Comparison of ENCODE assay signal across 9 cellular contexts in the genomic region with DNA sequence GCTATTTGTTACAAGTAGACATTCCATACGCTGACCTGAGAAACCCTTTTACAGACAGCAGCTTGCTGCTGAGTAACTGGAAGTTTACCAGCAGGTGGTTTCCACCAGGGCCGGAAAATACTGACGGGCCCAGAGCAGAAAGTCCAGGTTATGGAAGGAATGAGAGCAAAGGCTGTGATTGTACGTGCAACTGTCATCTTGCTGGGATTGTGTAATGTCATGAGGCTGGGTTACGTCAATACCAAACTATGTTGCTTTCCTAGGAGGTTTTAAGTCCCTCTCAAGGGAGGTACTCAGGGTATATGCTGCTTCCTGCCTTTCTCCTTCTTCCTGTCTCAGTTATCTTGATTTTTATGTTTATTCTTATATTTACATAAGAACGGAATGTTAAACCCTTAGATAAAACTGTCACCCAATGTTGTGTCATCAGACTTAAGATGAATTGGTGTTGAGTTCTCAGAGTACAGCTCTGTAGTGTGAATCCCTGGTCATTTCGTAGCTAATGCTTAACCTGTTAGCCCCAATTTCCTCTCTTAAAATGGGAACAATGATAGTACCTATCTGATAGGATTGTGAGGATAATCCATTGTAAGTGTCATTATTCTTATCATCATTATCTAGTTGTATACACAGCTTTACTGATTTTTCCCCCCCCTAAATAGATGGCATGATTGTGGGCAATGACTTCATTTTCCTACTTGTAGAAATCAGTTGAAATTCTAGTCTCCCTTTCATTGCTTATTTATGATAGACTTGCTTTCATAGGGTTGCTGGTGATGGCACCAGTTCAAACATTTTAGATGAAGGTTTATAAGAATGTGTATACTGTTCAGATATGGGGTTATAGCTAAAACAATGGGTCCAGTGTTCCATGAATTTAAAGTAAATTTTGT.
A peak's percentile ranks its signal among the peaks of the same experiment; 100 is the strongest.
DNase-seq lines count a peak whose midpoint lies in the region; ATAC-seq and TF ChIP-seq lines count a peak whose summit lies in the region.
"Had no signal": no experiment of that assay in that cellular context is flagged by ENCODE, and none has a peak within 500 bp of the region (broad histone marks: within the 10 kb centered on the region; RNA-seq: fewer than 3 reads in every experiment).

No MANE protein-coding gene starts in this region.

- TF ChIP-seq POLR2A in body of pancreas (IDR thresholded peaks at IDR 0.05) = peak in 2 of 3 donors; percentile 19 to 25

- H3K36me3 ChIP-seq in body of pancreas (replicated peaks in 1 of 2; ENCODE audit: insufficient read depth in 1 of 2, low read depth in 2 of 2) (no peaks in the 10 kb centered on the region), upper lobe of right lung (no peaks in the 10 kb centered on the region)

- H3K27me3 Mint-ChIP-seq in activated T-cell treated with anti-CD3 and anti-CD28 coated beads, Interleukin-2, amount 50 U/mL, for 72 hours (ENCODE audit: low read depth) = no peaks in the 10 kb centered on the region
- H3K27me3 Mint-ChIP-seq in activated CD8-positive, alpha-beta T cell treated with anti-CD3 and anti-CD28 coated beads, Interleukin-2, amount 10 ng/mL, durations not matched to agents 7 days and 5 days (ENCODE audit: low read depth) = no peaks in the 10 kb centered on the region

- WGBS in body of pancreas, 2 donors = 8 to 11% methylated on average over 5 to 7 of the region's 7 CpGs

- H3K27me3 ChIP-seq in body of pancreas (no peaks in the 10 kb centered on the region), upper lobe of right lung (no peaks in the 10 kb centered on the region)

- H3K9me3 Mint-ChIP-seq in activated T-cell treated with anti-CD3 and anti-CD28 coated beads, Interleukin-2, amount 50 U/mL, for 72 hours = no peaks in the 10 kb centered on the region
- H3K9me3 Mint-ChIP-seq in activated CD8-positive, alpha-beta T cell treated with anti-CD3 and anti-CD28 coated beads, Interleukin-2, amount 10 ng/mL, durations not matched to agents 7 days and 5 days (ENCODE audit: insufficient read depth) = no peaks in the 10 kb centered on the region

- CTCF ChIA-PET in activated CD8-positive, alpha-beta T cell treated with anti-CD3 and anti-CD28 coated beads, Interleukin-2, amount 10 ng/mL, durations not matched to agents 7 days and 5 days (lab: Charles Lee) = interaction anchor here (1.2 to 2.1 kb wide), 3 partner anchors 9 to 192 kb away, joined by 4 to 7 read pairs (median 6); no protein-coding TSS in a partner anchor

- intact Hi-C loops in body of pancreas (cut with DNase I) = no loop called here
- intact Hi-C loops in upper lobe of right lung (cut with DNase I) = no loop called here

- H3K27ac Mint-ChIP-seq in activated T-cell treated with anti-CD3 and anti-CD28 coated beads, Interleukin-2, amount 50 U/mL, for 72 hours = peak overlapping the region; percentile 79
- H3K27ac Mint-ChIP-seq in activated CD8-positive, alpha-beta T cell treated with anti-CD3 and anti-CD28 coated beads, Interleukin-2, amount 10 ng/mL, durations not matched to agents 7 days and 5 days = no peak overlapping the region

- H3K4me3 ChIP-seq in body of pancreas (no peak overlapping the region), upper lobe of right lung (no peak overlapping the region)

- H3K9me3 ChIP-seq in body of pancreas = no peaks in the 10 kb centered on the region
- H3K9me3 ChIP-seq in upper lobe of right lung = no peaks in the 10 kb centered on the region

- no peaks in the 10 kb centered on the region for H3K36me3 Mint-ChIP-seq in activated T-cell treated with anti-CD3 and anti-CD28 coated beads, Interleukin-2, amount 50 U/mL, for 72 hours (ENCODE audit: insufficient read depth in 2 of 2)
- H3K36me3 Mint-ChIP-seq in activated CD8-positive, alpha-beta T cell treated with anti-CD3 and anti-CD28 coated beads, Interleukin-2, amount 10 ng/mL, durations not matched to agents 7 days and 5 days (ENCODE audit: low read depth) = peaks cover 3% of the 10 kb centered on the region

- TF ChIP-seq CTCF in body of pancreas (IDR thresholded peaks at IDR 0.05) (peak in 1 of 7 experiments; percentile 18), upper lobe of right lung (IDR thresholded peaks at IDR 0.05) (no peak)

- peak overlapping the region in 1 of 2 donors; percentile 48 for H3K4me3 Mint-ChIP-seq in activated T-cell treated with anti-CD3 and anti-CD28 coated beads, Interleukin-2, amount 50 U/mL, for 72 hours
- no peak overlapping the region for H3K4me3 Mint-ChIP-seq in activated CD8-positive, alpha-beta T cell treated with anti-CD3 and anti-CD28 coated beads, Interleukin-2, amount 10 ng/mL, durations not matched to agents 7 days and 5 days

- peaks cover 70% of the 10 kb centered on the region for H3K4me1 ChIP-seq in body of pancreas
- H3K4me1 ChIP-seq in upper lobe of right lung = peaks cover 75% of the 10 kb centered on the region

- H3K4me1 Mint-ChIP-seq in activated T-cell treated with anti-CD3 and anti-CD28 coated beads, Interleukin-2, amount 50 U/mL, for 72 hours (ENCODE audit: low read depth) = peaks cover 63% of the 10 kb centered on the region
- peaks cover 40% of the 10 kb centered on the region for H3K4me1 Mint-ChIP-seq in activated CD8-positive, alpha-beta T cell treated with anti-CD3 and anti-CD28 coated beads, Interleukin-2, amount 10 ng/mL, durations not matched to agents 7 days and 5 days (ENCODE audit: low read depth)

- DNase-seq in activated T-cell treated with anti-CD3 and anti-CD28 coated beads, Interleukin-2, amount 50 U/mL, for 72 hours = no peak
- no peak for DNase-seq in activated T-cell treated with anti-CD3 and anti-CD28 coated beads, Interleukin-2, amount 50 U/mL, for 48 hours
- DNase-seq in body of pancreas = peak; percentile 46 to 76 (median 60)
- DNase-seq in kidney tubule cell (ENCODE audit: low spot score) = peak; percentile 98
- DNase-seq in upper lobe of right lung = no peak
- DNase-seq in NCI-H82 treated with DMSO at 0.1 percent for 48 hours (lab: John Stamatoyannopoulos, UW; ENCODE audit: unreplicated experiment) = no peak
- no peak for DNase-seq in activated CD8-positive, alpha-beta T cell treated with anti-CD3 and anti-CD28 coated beads, Interleukin-2, amount 10 ng/mL, durations not matched to agents 7 days and 5 days
- DNase-seq in NCI-H446 (lab: John Stamatoyannopoulos, UW) = no peak
- DNase-seq: DND-41 had no signal

- peak overlapping the region; percentile 55 to 76 (median 72) for H3K27ac ChIP-seq in body of pancreas
- H3K27ac ChIP-seq in upper lobe of right lung = peak overlapping the region; percentile 51

- POLR2A ChIA-PET in activated CD8-positive, alpha-beta T cell treated with anti-CD3 and anti-CD28 coated beads, Interleukin-2, amount 10 ng/mL, durations not matched to agents 7 days and 5 days (lab: Charles Lee) = no interaction called here

- peak in 1 of 2 donors; percentile 18 for ATAC-seq in activated T-cell treated with anti-CD3 and anti-CD28 coated beads, Interleukin-2, amount 50 U/mL, for 72 hours (replicated peaks in 1 of 2)
- ATAC-seq in body of pancreas = peak; percentile 88
- peak; percentile 91 for ATAC-seq in upper lobe of right lung
- no peak for ATAC-seq in activated CD8-positive, alpha-beta T cell treated with anti-CD3 and anti-CD28 coated beads, Interleukin-2, amount 10 ng/mL, durations not matched to agents 7 days and 5 days

Comparison
In these comparisons a context has a peak if more than half of its experiments do, and no peak if none do; other contexts are left out.
1. DNase-seq: peak in body of pancreas (4 of 4) and kidney tubule cell (single experiment); none in activated T-cell treated with anti-CD3 and anti-CD28 coated beads, Interleukin-2, amount 50 U/mL, for 72 hours (0 of 2), activated T-cell treated with anti-CD3 and anti-CD28 coated beads, Interleukin-2, amount 50 U/mL, for 48 hours (0 of 2), upper lobe of right lung (single experiment), NCI-H82 treated with DMSO at 0.1 percent for 48 hours (single experiment), activated CD8-positive, alpha-beta T cell treated with anti-CD3 and anti-CD28 coated beads, Interleukin-2, amount 10 ng/mL, durations not matched to agents 7 days and 5 days (single experiment) and NCI-H446 (0 of 2).